9 cellular contexts compared by ENCODE assay signal in genomic region chr11:124673333-124674167, GRCh38. TPM values are rescaled to one million over a fixed set of nuclear protein-coding genes. Genes with fewer than 3 reads are reported as not detected.
DNase-seq lines count a peak whose midpoint lies in the region; ATAC-seq and TF ChIP-seq lines count a peak whose summit lies in the region.
"Had no signal": no experiment of that assay in that cellular context is flagged by ENCODE, and none has a peak within 500 bp of the region (broad histone marks: within the 10 kb centered on the region; RNA-seq: fewer than 3 reads in every experiment).

Gene SIAE, minus strand, starts transcription at chr11:124673739. Its CDS starts 31 bp downstream, at chr11:124673708.
Gene SPA17, plus strand, starts transcription at chr11:124673904. Its CDS starts 1,361 bp downstream, at chr11:124675265.

- intact Hi-C loops in sciatic nerve (cut with DNase I), result loop anchor here (10.0 kb wide), 2 partner anchors 71 to 191 kb away; partner anchors contain the start of gene ROBO3

- no peaks in the 10 kb centered on the region for H3K27me3 ChIP-seq in brain microvascular endothelial cell (replicated peaks)

- H3K27ac ChIP-seq in brain microvascular endothelial cell, result peak within 1 kb of the TSS; percentile 79

- ATAC-seq in HG02973 (IDR thresholded peaks at IDR 0.05; ENCODE audit: unreplicated experiment) (peak; percentile 80), sciatic nerve (peak; percentile 99)

- DNase-seq in NCI-H187 (lab: John Stamatoyannopoulos, UW), result peak; percentile 25 to 47
- no peak for DNase-seq in NCI-H187 treated with DMSO at 0.1 percent for 48 hours (lab: John Stamatoyannopoulos, UW)
- DNase-seq in NCI-H2107 (lab: John Stamatoyannopoulos, UW), result peak; percentile 12
- DNase-seq in UCSD-AML1 (lab: John Stamatoyannopoulos, UW; ENCODE audit: unreplicated experiment), result peak; percentile 93
- peak; percentile 90 for DNase-seq in brain microvascular endothelial cell
- peak; percentile 60 for DNase-seq in iPS DF 4.7 (ENCODE audit: extremely low read depth, low spot score)
- peak; percentile 95 for DNase-seq in sciatic nerve (ENCODE audit: low spot score)
- DNase-seq: DND-41 had no signal

- peak within 1 kb of the TSS; percentile 76 for H3K4me3 ChIP-seq in brain microvascular endothelial cell (ENCODE audit: low read depth, low read length)

- no peak for TF ChIP-seq CTCF in brain microvascular endothelial cell (IDR thresholded peaks at IDR 0.05; ENCODE audit: low read depth, low read length, missing control alignments)

- H3K36me3 ChIP-seq in brain microvascular endothelial cell (replicated peaks), result no peaks in the 10 kb centered on the region

- in situ Hi-C loops in brain microvascular endothelial cell (cut with HindIII; ENCODE audit: low pct_ligation_motif_present, low sequenced_read_pairs), result no loop called here

RNA-seq across cellular contexts. Expression of gene SIAE, which starts in this region (rescaled TPM):
- 12.3 TPM for total RNA-seq in sciatic nerve

RNA-seq across cellular contexts. Expression of gene SPA17, which starts in this region (rescaled TPM):
- total RNA-seq in sciatic nerve, result 2.5 TPM
